In the genomic region with DNA sequence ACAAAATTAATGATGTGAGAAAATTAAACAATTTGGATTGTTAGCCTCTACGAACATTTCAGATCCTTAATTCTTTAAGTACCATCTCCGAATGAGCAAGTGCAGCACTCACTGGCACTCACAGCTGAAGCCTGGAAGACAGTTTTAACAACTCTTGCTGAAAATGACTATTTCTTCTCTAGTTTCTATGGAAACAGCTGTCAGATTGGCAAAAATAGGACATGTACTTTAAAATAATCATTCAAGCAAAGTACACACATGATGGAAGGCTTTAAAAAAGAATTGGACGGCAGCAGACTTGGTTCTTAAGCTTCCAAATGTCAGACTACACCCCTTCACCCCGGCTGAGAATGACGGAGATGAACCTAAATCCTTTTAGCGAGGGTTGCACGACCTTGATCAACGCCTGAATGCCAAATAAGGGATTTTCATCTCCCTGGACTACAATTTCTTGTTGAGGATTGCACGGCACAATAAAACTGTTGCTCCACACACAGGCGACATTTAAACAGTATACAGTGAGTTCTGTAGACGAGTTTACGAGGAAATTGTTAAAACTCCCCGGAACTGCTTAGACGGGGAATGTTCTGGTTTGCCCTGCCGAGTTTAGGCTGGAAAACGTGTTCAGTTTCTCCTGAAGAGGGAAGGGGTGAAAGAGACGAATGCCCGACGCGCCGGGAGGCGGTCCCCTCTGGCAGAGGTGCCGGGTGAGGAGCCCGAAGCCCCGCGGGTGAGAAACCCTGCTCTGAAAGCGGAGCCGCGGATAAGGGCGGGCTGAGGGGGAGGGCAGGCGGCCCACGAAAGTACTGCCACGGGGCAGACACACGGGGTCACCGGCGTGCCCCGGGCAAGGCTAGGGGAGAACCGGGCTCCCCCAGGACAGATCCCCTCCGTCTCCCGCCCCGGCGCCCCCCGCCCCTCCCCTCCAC, we compare ENCODE assay signal across 1 cellular context.
TF ChIP-seq lines count a peak whose summit lies in the region.

No MANE protein-coding gene starts in this region.

TF ChIP-seq in K562, 482 proteins besides CTCF, POLR2A, EP300 and RAD21 (continued from another document and continues in another):
- TF ChIP-seq, protein P1, sequence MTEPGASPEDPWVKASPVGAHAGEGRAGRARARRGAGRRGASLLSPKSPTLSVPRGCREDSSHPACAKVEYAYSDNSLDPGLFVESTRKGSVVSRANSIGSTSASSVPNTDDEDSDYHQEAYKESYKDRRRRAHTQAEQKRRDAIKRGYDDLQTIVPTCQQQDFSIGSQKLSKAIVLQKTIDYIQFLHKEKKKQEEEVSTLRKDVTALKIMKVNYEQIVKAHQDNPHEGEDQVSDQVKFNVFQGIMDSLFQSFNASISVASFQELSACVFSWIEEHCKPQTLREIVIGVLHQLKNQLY (CRISPR knock-in tag; conservative IDR thresholded peaks at IDR 0.05), result no peak
- no peak for TF ChIP-seq ZNF780A (CRISPR knock-in tag; IDR thresholded peaks at IDR 0.05)
- no peak for TF ChIP-seq POLR2AphosphoS5 (IDR thresholded peaks at IDR 0.05; ENCODE audit: control insufficient read depth, insufficient read depth, low read depth, low read length)
- TF ChIP-seq ZNF41 (CRISPR knock-in tag; conservative IDR thresholded peaks at IDR 0.05), result no peak
- TF ChIP-seq, protein P2, sequence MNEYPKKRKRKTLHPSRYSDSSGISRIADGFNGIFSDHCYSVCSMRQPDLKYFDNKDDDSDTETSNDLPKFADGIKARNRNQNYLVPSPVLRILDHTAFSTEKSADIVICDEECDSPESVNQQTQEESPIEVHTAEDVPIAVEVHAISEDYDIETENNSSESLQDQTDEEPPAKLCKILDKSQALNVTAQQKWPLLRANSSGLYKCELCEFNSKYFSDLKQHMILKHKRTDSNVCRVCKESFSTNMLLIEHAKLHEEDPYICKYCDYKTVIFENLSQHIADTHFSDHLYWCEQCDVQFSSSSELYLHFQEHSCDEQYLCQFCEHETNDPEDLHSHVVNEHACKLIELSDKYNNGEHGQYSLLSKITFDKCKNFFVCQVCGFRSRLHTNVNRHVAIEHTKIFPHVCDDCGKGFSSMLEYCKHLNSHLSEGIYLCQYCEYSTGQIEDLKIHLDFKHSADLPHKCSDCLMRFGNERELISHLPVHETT (CRISPR knock-in tag; conservative IDR thresholded peaks at IDR 0.05 in 1 of 2, IDR thresholded peaks at IDR 0.05 in 1 of 2), result no peak
- TF ChIP-seq, protein P3, sequence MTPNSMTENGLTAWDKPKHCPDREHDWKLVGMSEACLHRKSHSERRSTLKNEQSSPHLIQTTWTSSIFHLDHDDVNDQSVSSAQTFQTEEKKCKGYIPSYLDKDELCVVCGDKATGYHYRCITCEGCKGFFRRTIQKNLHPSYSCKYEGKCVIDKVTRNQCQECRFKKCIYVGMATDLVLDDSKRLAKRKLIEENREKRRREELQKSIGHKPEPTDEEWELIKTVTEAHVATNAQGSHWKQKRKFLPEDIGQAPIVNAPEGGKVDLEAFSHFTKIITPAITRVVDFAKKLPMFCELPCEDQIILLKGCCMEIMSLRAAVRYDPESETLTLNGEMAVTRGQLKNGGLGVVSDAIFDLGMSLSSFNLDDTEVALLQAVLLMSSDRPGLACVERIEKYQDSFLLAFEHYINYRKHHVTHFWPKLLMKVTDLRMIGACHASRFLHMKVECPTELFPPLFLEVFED (CRISPR knock-in tag; conservative IDR thresholded peaks at IDR 0.05), result no peak
- TF ChIP-seq EGR1 (conservative IDR thresholded peaks at IDR 0.05), result no peak
- TF ChIP-seq SMAD2 (IDR thresholded peaks at IDR 0.05; ENCODE audit: low read depth, low read length), result no peak
- TF ChIP-seq XRCC4 (IDR thresholded peaks at IDR 0.05; ENCODE audit: extremely low read depth, insufficient read depth, insufficient read length), result no peak
- no peak; the same call in 1 of the 2 replicates for TF ChIP-seq PHF8 (IDR thresholded peaks at IDR 0.05; ENCODE audit: borderline replicate concordance, low read length)
- no peak for TF ChIP-seq SMAD1 (IDR thresholded peaks at IDR 0.05; ENCODE audit: low read depth, low read length, partially characterized antibody)
- no peak for TF ChIP-seq STAG1 (CRISPR knock-in tag; IDR thresholded peaks at IDR 0.05; ENCODE audit: borderline replicate concordance)
- no peak for TF ChIP-seq POLR2G (IDR thresholded peaks at IDR 0.05; ENCODE audit: low read depth, low read length)
- no peak for TF ChIP-seq PPARD (CRISPR knock-in tag; IDR thresholded peaks at IDR 0.05)
- TF ChIP-seq RB1 (IDR thresholded peaks at IDR 0.05; ENCODE audit: low read depth), result no peak
- TF ChIP-seq ZNF316 (IDR thresholded peaks at IDR 0.05), result no peak
- no peak for TF ChIP-seq HDAC6 (IDR thresholded peaks at IDR 0.05; ENCODE audit: low read depth, low read length)
- no peak; the same call in 1 of the 2 replicates for TF ChIP-seq NBN (IDR thresholded peaks at IDR 0.05; ENCODE audit: low read depth)
- no peak for TF ChIP-seq ZNF589 (CRISPR knock-in tag; IDR thresholded peaks at IDR 0.05; ENCODE audit: low read depth)
- peak; percentile 8; the same call in 1 of the 2 replicates for TF ChIP-seq CEBPG (CRISPR knock-in tag; IDR thresholded peaks at IDR 0.05)
- TF ChIP-seq CEBPG (tag; conservative IDR thresholded peaks at IDR 0.05 in 1 of 2, IDR thresholded peaks at IDR 0.05 in 1 of 2), result 0 out of 4 replicates have a peak, but pooled peaks of 1 of the 2 experiments have one; percentile 15
- TF ChIP-seq, protein P4, sequence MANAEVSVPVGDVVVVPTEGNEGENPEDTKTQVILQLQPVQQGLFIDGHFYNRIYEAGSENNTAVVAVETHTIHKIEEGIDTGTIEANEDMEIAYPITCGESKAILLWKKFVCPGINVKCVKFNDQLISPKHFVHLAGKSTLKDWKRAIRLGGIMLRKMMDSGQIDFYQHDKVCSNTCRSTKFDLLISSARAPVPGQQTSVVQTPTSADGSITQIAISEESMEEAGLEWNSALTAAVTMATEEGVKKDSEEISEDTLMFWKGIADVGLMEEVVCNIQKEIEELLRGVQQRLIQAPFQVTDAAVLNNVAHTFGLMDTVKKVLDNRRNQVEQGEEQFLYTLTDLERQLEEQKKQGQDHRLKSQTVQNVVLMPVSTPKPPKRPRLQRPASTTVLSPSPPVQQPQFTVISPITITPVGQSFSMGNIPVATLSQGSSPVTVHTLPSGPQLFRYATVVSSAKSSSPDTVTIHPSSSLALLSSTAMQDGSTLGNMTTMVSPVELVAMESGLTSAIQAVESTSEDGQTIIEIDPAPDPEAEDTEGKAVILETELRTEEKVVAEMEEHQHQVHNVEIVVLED (CRISPR knock-in tag; IDR thresholded peaks at IDR 0.05), result no peak
- TF ChIP-seq BCL6 (CRISPR knock-in tag; IDR thresholded peaks at IDR 0.05), result no peak
- no peak for TF ChIP-seq EHMT2 (IDR thresholded peaks at IDR 0.05)
- TF ChIP-seq PURB (CRISPR knock-in tag; IDR thresholded peaks at IDR 0.05; ENCODE audit: low read depth), result no peak
- peak; percentile 64 for TF ChIP-seq RFX1 (IDR thresholded peaks at IDR 0.05)
- TF ChIP-seq ZSCAN32 (CRISPR knock-in tag; IDR thresholded peaks at IDR 0.05), result no peak
- no peak for TF ChIP-seq DIDO1 (tag; IDR thresholded peaks at IDR 0.05; ENCODE audit: low read depth)
- TF ChIP-seq ARID1B (IDR thresholded peaks at IDR 0.05), result no peak
- TF ChIP-seq, protein P5, sequence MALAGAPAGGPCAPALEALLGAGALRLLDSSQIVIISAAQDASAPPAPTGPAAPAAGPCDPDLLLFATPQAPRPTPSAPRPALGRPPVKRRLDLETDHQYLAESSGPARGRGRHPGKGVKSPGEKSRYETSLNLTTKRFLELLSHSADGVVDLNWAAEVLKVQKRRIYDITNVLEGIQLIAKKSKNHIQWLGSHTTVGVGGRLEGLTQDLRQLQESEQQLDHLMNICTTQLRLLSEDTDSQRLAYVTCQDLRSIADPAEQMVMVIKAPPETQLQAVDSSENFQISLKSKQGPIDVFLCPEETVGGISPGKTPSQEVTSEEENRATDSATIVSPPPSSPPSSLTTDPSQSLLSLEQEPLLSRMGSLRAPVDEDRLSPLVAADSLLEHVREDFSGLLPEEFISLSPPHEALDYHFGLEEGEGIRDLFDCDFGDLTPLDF (CRISPR knock-in tag; IDR thresholded peaks at IDR 0.05), result no peak; the same call in 1 of the 2 replicates
- no peak for TF ChIP-seq POLR2B (IDR thresholded peaks at IDR 0.05; ENCODE audit: low read depth, partially characterized antibody)
- TF ChIP-seq ZSCAN29 (IDR thresholded peaks at IDR 0.05), result peak; percentile 60; the same call in 1 of the 2 replicates
- TF ChIP-seq, protein P6, sequence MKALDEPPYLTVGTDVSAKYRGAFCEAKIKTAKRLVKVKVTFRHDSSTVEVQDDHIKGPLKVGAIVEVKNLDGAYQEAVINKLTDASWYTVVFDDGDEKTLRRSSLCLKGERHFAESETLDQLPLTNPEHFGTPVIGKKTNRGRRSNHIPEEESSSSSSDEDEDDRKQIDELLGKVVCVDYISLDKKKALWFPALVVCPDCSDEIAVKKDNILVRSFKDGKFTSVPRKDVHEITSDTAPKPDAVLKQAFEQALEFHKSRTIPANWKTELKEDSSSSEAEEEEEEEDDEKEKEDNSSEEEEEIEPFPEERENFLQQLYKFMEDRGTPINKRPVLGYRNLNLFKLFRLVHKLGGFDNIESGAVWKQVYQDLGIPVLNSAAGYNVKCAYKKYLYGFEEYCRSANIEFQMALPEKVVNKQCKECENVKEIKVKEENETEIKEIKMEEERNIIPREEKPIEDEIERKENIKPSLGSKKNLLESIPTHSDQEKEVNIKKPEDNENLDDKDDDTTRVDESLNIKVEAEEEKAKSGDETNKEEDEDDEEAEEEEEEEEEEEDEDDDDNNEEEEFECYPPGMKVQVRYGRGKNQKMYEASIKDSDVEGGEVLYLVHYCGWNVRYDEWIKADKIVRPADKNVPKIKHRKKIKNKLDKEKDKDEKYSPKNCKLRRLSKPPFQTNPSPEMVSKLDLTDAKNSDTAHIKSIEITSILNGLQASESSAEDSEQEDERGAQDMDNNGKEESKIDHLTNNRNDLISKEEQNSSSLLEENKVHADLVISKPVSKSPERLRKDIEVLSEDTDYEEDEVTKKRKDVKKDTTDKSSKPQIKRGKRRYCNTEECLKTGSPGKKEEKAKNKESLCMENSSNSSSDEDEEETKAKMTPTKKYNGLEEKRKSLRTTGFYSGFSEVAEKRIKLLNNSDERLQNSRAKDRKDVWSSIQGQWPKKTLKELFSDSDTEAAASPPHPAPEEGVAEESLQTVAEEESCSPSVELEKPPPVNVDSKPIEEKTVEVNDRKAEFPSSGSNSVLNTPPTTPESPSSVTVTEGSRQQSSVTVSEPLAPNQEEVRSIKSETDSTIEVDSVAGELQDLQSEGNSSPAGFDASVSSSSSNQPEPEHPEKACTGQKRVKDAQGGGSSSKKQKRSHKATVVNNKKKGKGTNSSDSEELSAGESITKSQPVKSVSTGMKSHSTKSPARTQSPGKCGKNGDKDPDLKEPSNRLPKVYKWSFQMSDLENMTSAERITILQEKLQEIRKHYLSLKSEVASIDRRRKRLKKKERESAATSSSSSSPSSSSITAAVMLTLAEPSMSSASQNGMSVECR (CRISPR knock-in tag; IDR thresholded peaks at IDR 0.05), result 0 out of 2 replicates have a peak, but pooled peaks have one; percentile 19
- TF ChIP-seq, protein P7, sequence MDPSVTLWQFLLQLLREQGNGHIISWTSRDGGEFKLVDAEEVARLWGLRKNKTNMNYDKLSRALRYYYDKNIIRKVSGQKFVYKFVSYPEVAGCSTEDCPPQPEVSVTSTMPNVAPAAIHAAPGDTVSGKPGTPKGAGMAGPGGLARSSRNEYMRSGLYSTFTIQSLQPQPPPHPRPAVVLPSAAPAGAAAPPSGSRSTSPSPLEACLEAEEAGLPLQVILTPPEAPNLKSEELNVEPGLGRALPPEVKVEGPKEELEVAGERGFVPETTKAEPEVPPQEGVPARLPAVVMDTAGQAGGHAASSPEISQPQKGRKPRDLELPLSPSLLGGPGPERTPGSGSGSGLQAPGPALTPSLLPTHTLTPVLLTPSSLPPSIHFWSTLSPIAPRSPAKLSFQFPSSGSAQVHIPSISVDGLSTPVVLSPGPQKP (CRISPR knock-in tag; IDR thresholded peaks at IDR 0.05), result no peak
- TF ChIP-seq, protein P8, sequence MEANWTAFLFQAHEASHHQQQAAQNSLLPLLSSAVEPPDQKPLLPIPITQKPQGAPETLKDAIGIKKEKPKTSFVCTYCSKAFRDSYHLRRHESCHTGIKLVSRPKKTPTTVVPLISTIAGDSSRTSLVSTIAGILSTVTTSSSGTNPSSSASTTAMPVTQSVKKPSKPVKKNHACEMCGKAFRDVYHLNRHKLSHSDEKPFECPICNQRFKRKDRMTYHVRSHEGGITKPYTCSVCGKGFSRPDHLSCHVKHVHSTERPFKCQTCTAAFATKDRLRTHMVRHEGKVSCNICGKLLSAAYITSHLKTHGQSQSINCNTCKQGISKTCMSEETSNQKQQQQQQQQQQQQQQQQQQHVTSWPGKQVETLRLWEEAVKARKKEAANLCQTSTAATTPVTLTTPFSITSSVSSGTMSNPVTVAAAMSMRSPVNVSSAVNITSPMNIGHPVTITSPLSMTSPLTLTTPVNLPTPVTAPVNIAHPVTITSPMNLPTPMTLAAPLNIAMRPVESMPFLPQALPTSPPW (CRISPR knock-in tag; IDR thresholded peaks at IDR 0.05), result peak; percentile 88
- TF ChIP-seq MTF1 (CRISPR knock-in tag; IDR thresholded peaks at IDR 0.05; ENCODE audit: borderline replicate concordance), result no peak
- TF ChIP-seq, protein P9, sequence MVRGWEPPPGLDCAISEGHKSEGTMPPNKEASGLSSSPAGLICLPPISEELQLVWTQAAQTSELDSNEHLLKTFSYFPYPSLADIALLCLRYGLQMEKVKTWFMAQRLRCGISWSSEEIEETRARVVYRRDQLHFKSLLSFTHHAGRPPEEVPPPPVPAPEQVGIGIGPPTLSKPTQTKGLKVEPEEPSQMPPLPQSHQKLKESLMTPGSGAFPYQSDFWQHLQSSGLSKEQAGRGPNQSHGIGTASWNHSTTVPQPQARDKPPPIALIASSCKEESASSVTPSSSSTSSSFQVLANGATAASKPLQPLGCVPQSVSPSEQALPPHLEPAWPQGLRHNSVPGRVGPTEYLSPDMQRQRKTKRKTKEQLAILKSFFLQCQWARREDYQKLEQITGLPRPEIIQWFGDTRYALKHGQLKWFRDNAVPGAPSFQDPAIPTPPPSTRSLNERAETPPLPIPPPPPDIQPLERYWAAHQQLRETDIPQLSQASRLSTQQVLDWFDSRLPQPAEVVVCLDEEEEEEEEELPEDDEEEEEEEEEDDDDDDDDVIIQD (CRISPR knock-in tag; IDR thresholded peaks at IDR 0.05), result no peak
- TF ChIP-seq ZNF124 (CRISPR knock-in tag; IDR thresholded peaks at IDR 0.05), result no peak
- no peak for TF ChIP-seq POU5F1 (IDR thresholded peaks at IDR 0.05; ENCODE audit: borderline replicate concordance, low read depth, low read length, partially characterized antibody)
- TF ChIP-seq ZNF408 (CRISPR knock-in tag; IDR thresholded peaks at IDR 0.05; ENCODE audit: low read depth), result no peak
- TF ChIP-seq ILF3 (IDR thresholded peaks at IDR 0.05; ENCODE audit: borderline replicate concordance), result peak; percentile 32; the same call in 1 of the 2 replicates
- 0 out of 4 replicates have a peak, but pooled peaks of 1 of the 2 experiments have one; percentile 25 for TF ChIP-seq NONO (IDR thresholded peaks at IDR 0.05; ENCODE audit: low read depth in 2 of 2, low read length in 1 of 2)
- no peak for TF ChIP-seq TCFL5 (CRISPR knock-in tag; conservative IDR thresholded peaks at IDR 0.05)
- no peak for TF ChIP-seq PHTF2 (CRISPR knock-in tag; IDR thresholded peaks at IDR 0.05)
- TF ChIP-seq MTA3 (IDR thresholded peaks at IDR 0.05; ENCODE audit: borderline replicate concordance), result no peak
- no peak for TF ChIP-seq NR2C2 (CRISPR knock-in tag; IDR thresholded peaks at IDR 0.05)
- peak; percentile 59; the same call in 1 of the 2 replicates for TF ChIP-seq NR2C2 (tag; IDR thresholded peaks at IDR 0.05)
- TF ChIP-seq ERF (CRISPR knock-in tag; IDR thresholded peaks at IDR 0.05), result no peak; the same call in 1 of the 2 replicates
- TF ChIP-seq ZNF584 (CRISPR knock-in tag; IDR thresholded peaks at IDR 0.05; ENCODE audit: low read depth), result no peak
